8 cellular contexts compared by ENCODE assay signal in the genomic region with DNA sequence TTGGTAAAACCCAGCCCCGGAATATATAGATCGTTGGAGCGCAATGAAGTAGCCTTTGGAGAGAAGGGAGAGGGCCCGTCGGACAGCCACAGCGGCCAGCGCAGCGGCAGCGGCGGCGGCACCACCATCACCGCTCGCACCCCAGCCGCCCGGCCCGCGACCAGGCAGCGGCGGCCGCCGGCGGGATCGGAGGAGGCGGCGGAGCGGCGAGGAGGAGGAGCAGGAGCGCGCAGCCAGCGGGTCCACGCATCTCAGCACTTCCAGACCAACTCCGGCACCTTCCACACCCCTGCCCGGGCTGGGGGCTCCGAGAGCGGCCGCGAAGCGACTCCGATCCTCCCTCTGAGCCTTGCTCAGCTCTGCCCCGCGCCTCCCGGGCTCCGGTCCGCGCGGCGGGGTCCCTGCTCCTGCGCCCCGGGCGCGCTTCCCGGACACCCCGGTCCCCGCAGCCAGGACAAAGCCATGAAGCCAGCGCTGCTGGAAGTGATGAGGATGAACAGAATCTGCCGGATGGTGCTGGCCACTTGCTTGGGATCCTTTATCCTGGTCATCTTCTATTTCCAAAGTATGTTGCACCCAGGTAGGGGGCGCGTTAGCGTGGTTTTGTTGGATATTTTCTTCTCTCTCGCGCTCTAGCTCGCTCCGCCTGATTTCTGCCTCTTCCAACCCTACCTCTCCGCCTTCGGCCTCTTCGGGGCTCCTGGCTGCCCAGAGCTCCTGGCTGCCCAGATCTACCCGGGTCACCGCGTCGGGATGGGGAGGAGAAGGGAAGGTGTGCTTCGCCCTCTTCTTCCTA. TPM values are rescaled to one million over a fixed set of nuclear protein-coding genes. Genes with fewer than 3 reads are reported as not detected.
A peak's percentile ranks its signal among the peaks of the same experiment; 100 is the strongest.
DNase-seq lines count a peak whose midpoint lies in the region; ATAC-seq and TF ChIP-seq lines count a peak whose summit lies in the region.

No MANE protein-coding gene starts in this region.

- ATAC-seq in GM18517 (IDR thresholded peaks at IDR 0.05; ENCODE audit: unreplicated experiment) (peak; percentile 32), HG02973 (IDR thresholded peaks at IDR 0.05; ENCODE audit: unreplicated experiment) (peak; percentile 26), WTC11 (peak; percentile 24)

- peak overlapping the region; percentile 89 for H3K27ac Mint-ChIP-seq in WTC11

- peaks cover 56% of the 10 kb centered on the region for H3K27me3 Mint-ChIP-seq in WTC11 (ENCODE audit: low read depth)

- H3K27ac ChIP-seq in AG04450 (ENCODE audit: low read depth, low read length), result no peak overlapping the region

- no peaks in the 10 kb centered on the region; the same call in 1 of the 2 replicates for H3K9me3 ChIP-seq in AG04450 (ENCODE audit: control insufficient read depth, insufficient read depth, low read length)

- H3K9me3 Mint-ChIP-seq in WTC11, result no peaks in the 10 kb centered on the region

- H3K4me3 ChIP-seq in AG04450 (ENCODE audit: low read depth, low read length), result peak overlapping the region; percentile 78
- peak overlapping the region; percentile 88 for H3K4me3 ChIP-seq in choroid plexus epithelial cell (ENCODE audit: low read depth, low read length)

- CTCF ChIA-PET in AG04450 (lab: Charles Lee), result interaction anchor here (0.6 to 2.0 kb wide), 8 partner anchors 21 to 420 kb away, joined by 3 to 6 read pairs (median 4); no protein-coding TSS in a partner anchor
- CTCF ChIA-PET in WTC11 (lab: Charles Lee), result interaction anchor here (0.7 to 2.9 kb wide), 9 partner anchors 11 to 716 kb away, joined by 3 to 29 read pairs (median 4); no protein-coding TSS in a partner anchor

- no peaks in the 10 kb centered on the region for H3K27me3 ChIP-seq in AG04450 (ENCODE audit: control insufficient read depth, insufficient read depth, low read length)

- H3K36me3 Mint-ChIP-seq in WTC11, result no peaks in the 10 kb centered on the region

- H3K4me3 Mint-ChIP-seq in WTC11, result peak overlapping the region; percentile 97

- peak; percentile 55 for TF ChIP-seq CTCF in AG04450 (IDR thresholded peaks at IDR 0.05; ENCODE audit: low read depth, low read length)
- TF ChIP-seq CTCF in WTC11 (IDR thresholded peaks at IDR 0.05), result no peak; the same call in 1 of the 2 replicates
- peak; percentile 68 for TF ChIP-seq CTCF in choroid plexus epithelial cell (conservative IDR thresholded peaks at IDR 0.05; ENCODE audit: low read depth, low read length)

- H3K4me1 Mint-ChIP-seq in WTC11, result peaks cover 45% of the 10 kb centered on the region

- DNase-seq in AG04450 (ENCODE audit: low read depth, low spot score) (peak; percentile 27), NCI-H2107 treated with DMSO at 0.1 percent for 48 hours (lab: John Stamatoyannopoulos, UW; ENCODE audit: unreplicated experiment) (peak; percentile 66), WTC11 (ENCODE audit: low spot score) (peak; percentile 55), choroid plexus epithelial cell (ENCODE audit: low read depth) (peak; percentile 83), kidney tubule cell (ENCODE audit: low spot score) (peak; percentile 83)
- peak in 2 of 3 donors; percentile 45 to 46 for DNase-seq in stimulated activated CD4-positive, alpha-beta T cell treated with anti-CD3 and anti-CD28 coated beads, Interleukin-12 subunit alpha, Interleukin-12 subunit beta, amount 100 ng/mL, for 48 hours (ENCODE audit: low read depth in 2 of 3, low spot score in 1 of 3)

- POLR2A ChIA-PET in AG04450 (lab: Yijun Ruan, JAX), result interaction anchor here (0.6 kb wide), 1 partner anchor 176 kb away, joined by 3 read pairs; no protein-coding TSS in a partner anchor
- POLR2A ChIA-PET in WTC11 (lab: Charles Lee), result interaction anchor here (1.1 to 1.2 kb wide), 2 partner anchors 43 to 75 kb away, joined by 3 to 4 read pairs; no protein-coding TSS in a partner anchor

TF ChIP-seq in WTC11, 78 proteins besides CTCF, POLR2A, EP300 and RAD21:
- TF ChIP-seq ESRRA (CRISPR knock-in tag; IDR thresholded peaks at IDR 0.05; ENCODE audit: borderline replicate concordance) (0 out of 2 replicates have a peak, but pooled peaks have one; percentile 34), KAT7 (CRISPR knock-in tag; IDR thresholded peaks at IDR 0.05; ENCODE audit: borderline replicate concordance) (peak; percentile 50; the same call in 1 of the 2 replicates), FOXP1 (CRISPR knock-in tag; IDR thresholded peaks at IDR 0.05; ENCODE audit: borderline replicate concordance) (peak; percentile 60; the same call in 1 of the 2 replicates), NR1H2 (CRISPR knock-in tag; IDR thresholded peaks at IDR 0.05) (no peak), HMGXB4 (CRISPR knock-in tag; IDR thresholded peaks at IDR 0.05) (peak; percentile 75; the same call in 1 of the 2 replicates)
- TF ChIP-seq, protein P1, sequence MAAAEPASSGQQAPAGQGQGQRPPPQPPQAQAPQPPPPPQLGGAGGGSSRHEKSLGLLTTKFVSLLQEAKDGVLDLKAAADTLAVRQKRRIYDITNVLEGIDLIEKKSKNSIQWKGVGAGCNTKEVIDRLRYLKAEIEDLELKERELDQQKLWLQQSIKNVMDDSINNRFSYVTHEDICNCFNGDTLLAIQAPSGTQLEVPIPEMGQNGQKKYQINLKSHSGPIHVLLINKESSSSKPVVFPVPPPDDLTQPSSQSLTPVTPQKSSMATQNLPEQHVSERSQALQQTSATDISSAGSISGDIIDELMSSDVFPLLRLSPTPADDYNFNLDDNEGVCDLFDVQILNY (CRISPR knock-in tag; IDR thresholded peaks at IDR 0.05), result peak; percentile 9; the same call in 1 of the 2 replicates

RNA-seq across cellular contexts. Expression of gene CHST11, which starts 0.4 kb away (rescaled TPM):
- polyA plus RNA-seq in AG04450 (2011; rRNA removed), result 2.7 and 3.6 TPM in 2 replicates
- 3.5 and 4.3 TPM in 2 replicates for polyA minus RNA-seq in AG04450 (2011; rRNA and poly(A)+ RNA removed)
- total RNA-seq in WTC11 (2021), result 20.4 to 24.2 TPM (median 23.2 TPM) in 3 replicates

Comparison
In these comparisons a context has a peak if more than half of its experiments do, and no peak if none do; other contexts are left out.
1. DNase-seq: peak in every context shown above with its lines; median percentile 83 in choroid plexus epithelial cell; 83 in kidney tubule cell; 66 in NCI-H2107 treated with DMSO at 0.1 percent for 48 hours; 55 in WTC11; 46 in stimulated activated CD4-positive, alpha-beta T cell treated with anti-CD3 and anti-CD28 coated beads, Interleukin-12 subunit alpha, Interleukin-12 subunit beta, amount 100 ng/mL, for 48 hours; 27 in AG04450.